Comparison of ENCODE assay signal across 1 cellular context in genomic region chr1:66540434-66541032, GRCh38.
A peak's percentile ranks its signal among the peaks of the same experiment; 100 is the strongest.
TF ChIP-seq lines count a peak whose summit lies in the region.

No MANE protein-coding gene starts in this region.

TF ChIP-seq in SK-N-SH, 30 proteins besides CTCF, POLR2A, EP300 and RAD21 (continued from another document):
- TF ChIP-seq, protein P1, sequence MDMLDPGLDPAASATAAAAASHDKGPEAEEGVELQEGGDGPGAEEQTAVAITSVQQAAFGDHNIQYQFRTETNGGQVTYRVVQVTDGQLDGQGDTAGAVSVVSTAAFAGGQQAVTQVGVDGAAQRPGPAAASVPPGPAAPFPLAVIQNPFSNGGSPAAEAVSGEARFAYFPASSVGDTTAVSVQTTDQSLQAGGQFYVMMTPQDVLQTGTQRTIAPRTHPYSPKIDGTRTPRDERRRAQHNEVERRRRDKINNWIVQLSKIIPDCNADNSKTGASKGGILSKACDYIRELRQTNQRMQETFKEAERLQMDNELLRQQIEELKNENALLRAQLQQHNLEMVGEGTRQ (IDR thresholded peaks at IDR 0.05; ENCODE audit: borderline replicate concordance, low read depth, low read length) = no peak
- TF ChIP-seq, protein P2, sequence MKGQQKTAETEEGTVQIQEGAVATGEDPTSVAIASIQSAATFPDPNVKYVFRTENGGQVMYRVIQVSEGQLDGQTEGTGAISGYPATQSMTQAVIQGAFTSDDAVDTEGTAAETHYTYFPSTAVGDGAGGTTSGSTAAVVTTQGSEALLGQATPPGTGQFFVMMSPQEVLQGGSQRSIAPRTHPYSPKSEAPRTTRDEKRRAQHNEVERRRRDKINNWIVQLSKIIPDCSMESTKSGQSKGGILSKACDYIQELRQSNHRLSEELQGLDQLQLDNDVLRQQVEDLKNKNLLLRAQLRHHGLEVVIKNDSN (IDR thresholded peaks at IDR 0.05; ENCODE audit: borderline replicate concordance, low read depth) = no peak
- TF ChIP-seq IRF3 (IDR thresholded peaks at IDR 0.05; ENCODE audit: low read depth, low read length) (no peak), CHD2 (IDR thresholded peaks at IDR 0.05; ENCODE audit: low read length, partially characterized antibody) (no peak), YY1 (IDR thresholded peaks at IDR 0.05; ENCODE audit: low read depth) (no peak), MAX (IDR thresholded peaks at IDR 0.05; ENCODE audit: low read depth) (no peak), TAF1 (IDR thresholded peaks at IDR 0.05; ENCODE audit: borderline replicate concordance, low read depth, low read length) (no peak), ELF1 (IDR thresholded peaks at IDR 0.05) (no peak), EZH2phosphoT487 (IDR thresholded peaks at IDR 0.05; ENCODE audit: borderline replicate concordance, low read depth) (no peak), JUND (IDR thresholded peaks at IDR 0.05) (no peak), ZBTB33 (IDR thresholded peaks at IDR 0.05; ENCODE audit: borderline replicate concordance, low read depth) (no peak), FOSL2 (IDR thresholded peaks at IDR 0.05; ENCODE audit: borderline replicate concordance, low read depth) (0 out of 2 replicates have a peak, but pooled peaks have one; percentile 10), NRF1 (IDR thresholded peaks at IDR 0.05; ENCODE audit: low read depth, low read length) (no peak), RCOR1 (IDR thresholded peaks at IDR 0.05; ENCODE audit: low read length) (no peak), MEF2A (IDR thresholded peaks at IDR 0.05; ENCODE audit: borderline replicate concordance, low read depth) (no peak), TCF12 (IDR thresholded peaks at IDR 0.05) (peak; percentile 55; the same call in 1 of the 2 replicates), SIN3A (IDR thresholded peaks at IDR 0.05; ENCODE audit: borderline replicate concordance, low read depth, low read length) (no peak), FOXM1 (IDR thresholded peaks at IDR 0.05; ENCODE audit: low read depth) (no peak), TEAD4 (IDR thresholded peaks at IDR 0.05; ENCODE audit: borderline replicate concordance, insufficient read depth) (peak; percentile 74; the same call in 1 of the 2 replicates), RXRA (IDR thresholded peaks at IDR 0.05; ENCODE audit: borderline replicate concordance, low read depth) (no peak), GABPA (IDR thresholded peaks at IDR 0.05; ENCODE audit: low read depth) (no peak)
- TF ChIP-seq, protein P3, sequence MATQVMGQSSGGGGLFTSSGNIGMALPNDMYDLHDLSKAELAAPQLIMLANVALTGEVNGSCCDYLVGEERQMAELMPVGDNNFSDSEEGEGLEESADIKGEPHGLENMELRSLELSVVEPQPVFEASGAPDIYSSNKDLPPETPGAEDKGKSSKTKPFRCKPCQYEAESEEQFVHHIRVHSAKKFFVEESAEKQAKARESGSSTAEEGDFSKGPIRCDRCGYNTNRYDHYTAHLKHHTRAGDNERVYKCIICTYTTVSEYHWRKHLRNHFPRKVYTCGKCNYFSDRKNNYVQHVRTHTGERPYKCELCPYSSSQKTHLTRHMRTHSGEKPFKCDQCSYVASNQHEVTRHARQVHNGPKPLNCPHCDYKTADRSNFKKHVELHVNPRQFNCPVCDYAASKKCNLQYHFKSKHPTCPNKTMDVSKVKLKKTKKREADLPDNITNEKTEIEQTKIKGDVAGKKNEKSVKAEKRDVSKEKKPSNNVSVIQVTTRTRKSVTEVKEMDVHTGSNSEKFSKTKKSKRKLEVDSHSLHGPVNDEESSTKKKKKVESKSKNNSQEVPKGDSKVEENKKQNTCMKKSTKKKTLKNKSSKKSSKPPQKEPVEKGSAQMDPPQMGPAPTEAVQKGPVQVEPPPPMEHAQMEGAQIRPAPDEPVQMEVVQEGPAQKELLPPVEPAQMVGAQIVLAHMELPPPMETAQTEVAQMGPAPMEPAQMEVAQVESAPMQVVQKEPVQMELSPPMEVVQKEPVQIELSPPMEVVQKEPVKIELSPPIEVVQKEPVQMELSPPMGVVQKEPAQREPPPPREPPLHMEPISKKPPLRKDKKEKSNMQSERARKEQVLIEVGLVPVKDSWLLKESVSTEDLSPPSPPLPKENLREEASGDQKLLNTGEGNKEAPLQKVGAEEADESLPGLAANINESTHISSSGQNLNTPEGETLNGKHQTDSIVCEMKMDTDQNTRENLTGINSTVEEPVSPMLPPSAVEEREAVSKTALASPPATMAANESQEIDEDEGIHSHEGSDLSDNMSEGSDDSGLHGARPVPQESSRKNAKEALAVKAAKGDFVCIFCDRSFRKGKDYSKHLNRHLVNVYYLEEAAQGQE (IDR thresholded peaks at IDR 0.05; ENCODE audit: low read depth, low read length) = no peak
- TF ChIP-seq, protein P4, sequence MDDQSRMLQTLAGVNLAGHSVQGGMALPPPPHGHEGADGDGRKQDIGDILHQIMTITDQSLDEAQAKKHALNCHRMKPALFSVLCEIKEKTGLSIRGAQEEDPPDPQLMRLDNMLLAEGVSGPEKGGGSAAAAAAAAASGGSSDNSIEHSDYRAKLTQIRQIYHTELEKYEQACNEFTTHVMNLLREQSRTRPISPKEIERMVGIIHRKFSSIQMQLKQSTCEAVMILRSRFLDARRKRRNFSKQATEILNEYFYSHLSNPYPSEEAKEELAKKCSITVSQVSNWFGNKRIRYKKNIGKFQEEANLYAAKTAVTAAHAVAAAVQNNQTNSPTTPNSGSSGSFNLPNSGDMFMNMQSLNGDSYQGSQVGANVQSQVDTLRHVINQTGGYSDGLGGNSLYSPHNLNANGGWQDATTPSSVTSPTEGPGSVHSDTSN (IDR thresholded peaks at IDR 0.05) = peak; percentile 67
